In genomic region chr3:105867690-105868449, GRCh38 we compare ENCODE assay signal across 1 cellular context.
TF ChIP-seq lines count a peak whose summit lies in the region.

No MANE protein-coding gene starts in this region.

TF ChIP-seq in endothelial cell of umbilical vein, 7 proteins besides CTCF, POLR2A, EP300 and RAD21 (continued from another document):
- TF ChIP-seq JUN (IDR thresholded peaks at IDR 0.05; ENCODE audit: borderline replicate concordance, insufficient read depth, insufficient read length, low read depth) (no peak), MAX (IDR thresholded peaks at IDR 0.05; ENCODE audit: insufficient read depth, insufficient read length) (no peak), POLR2AphosphoS5 (IDR thresholded peaks at IDR 0.05; ENCODE audit: insufficient read depth, low read depth, low read length) (no peak)
